Comparison of ENCODE assay signal across 8 cellular contexts in genomic region chr12:32558941-32559340, GRCh38.
DNase-seq lines count a peak whose midpoint lies in the region; ATAC-seq and TF ChIP-seq lines count a peak whose summit lies in the region.

No MANE protein-coding gene starts in this region.

- H3F3A ChIP-seq in smooth muscle cell (ENCODE audit: low read depth): no peaks in the 10 kb centered on the region

- peaks cover 23% of the 10 kb centered on the region for H3K4me1 ChIP-seq in smooth muscle cell (ENCODE audit: low read depth)

- no peak overlapping the region for H3K4me2 ChIP-seq in smooth muscle cell

- H2AFZ ChIP-seq in smooth muscle cell (ENCODE audit: low read depth): no peak overlapping the region

- no peak for TF ChIP-seq CTCF in smooth muscle cell (IDR thresholded peaks at IDR 0.05; ENCODE audit: borderline replicate concordance, insufficient read depth, poor library complexity, severe bottlenecking)

- no peak overlapping the region for H3K4me3 ChIP-seq in smooth muscle cell

- WGBS in smooth muscle cell (ENCODE audit: low lambda C conversion rate): 87% methylated on average over 2 of the region's 2 CpGs

- DNase-seq in CD1c-positive myeloid dendritic cell (ENCODE audit: extremely low spot score) (peak; percentile 82), germinal center (ENCODE audit: low spot score) (peak; percentile 66), NCI-H69 (lab: John Stamatoyannopoulos, UW) (no peak), smooth muscle cell (lab: John Stamatoyannopoulos, UW; ENCODE audit: unreplicated experiment) (no peak), T1000 (lab: John Stamatoyannopoulos, UW) (no peak)
- no peak for DNase-seq in activated naive CD4-positive, alpha-beta T cell treated with anti-CD3 and anti-CD28 coated beads, Interleukin-2, amount 50 U/mL, for 16 hours

- no peaks in the 10 kb centered on the region for H3K27me3 ChIP-seq in smooth muscle cell (ENCODE audit: low read depth)

- no peaks in the 10 kb centered on the region for H4K20me1 ChIP-seq in smooth muscle cell (ENCODE audit: low read depth)

- H3K27ac ChIP-seq in smooth muscle cell (ENCODE audit: low read depth): no peak overlapping the region

- H3K9ac ChIP-seq in smooth muscle cell (ENCODE audit: low read depth): no peak overlapping the region

- peak; percentile 97 for ATAC-seq in GM21381 (IDR thresholded peaks at IDR 0.05; ENCODE audit: unreplicated experiment)
- ATAC-seq in HG03521 (IDR thresholded peaks at IDR 0.05; ENCODE audit: unreplicated experiment): peak; percentile 97

- no peaks in the 10 kb centered on the region for H3K36me3 ChIP-seq in smooth muscle cell (ENCODE audit: low read depth)

- no peaks in the 10 kb centered on the region for H3K9me3 ChIP-seq in smooth muscle cell (replicated peaks; ENCODE audit: low read depth)

- no peaks in the 10 kb centered on the region for H3K79me2 ChIP-seq in smooth muscle cell (ENCODE audit: low read depth)

Comparison
In these comparisons a context has a peak if more than half of its experiments do, and no peak if none do; other contexts are left out.
1. DNase-seq: peak in CD1c-positive myeloid dendritic cell (single experiment) and germinal center (single experiment); none in activated naive CD4-positive, alpha-beta T cell treated with anti-CD3 and anti-CD28 coated beads, Interleukin-2, amount 50 U/mL, for 16 hours (single experiment), NCI-H69 (single experiment), smooth muscle cell (single experiment) and T1000 (single experiment).